21 cellular contexts compared by ENCODE assay signal in genomic region chr12:43893670-43894069, GRCh38. TPM values are rescaled to one million over a fixed set of nuclear protein-coding genes. Genes with fewer than 3 reads are reported as not detected.
DNase-seq lines count a peak whose midpoint lies in the region; FAIRE-seq and TF ChIP-seq lines count a peak whose summit lies in the region.
"Had no signal": no experiment of that assay in that cellular context is flagged by ENCODE, and none has a peak within 500 bp of the region (broad histone marks: within the 10 kb centered on the region; RNA-seq: fewer than 3 reads in every experiment).

No MANE protein-coding gene starts in this region.

- no peak for TF ChIP-seq POLR2A in H54 (IDR thresholded peaks at IDR 0.05; ENCODE audit: low read depth, low read length)

- DNase-seq in H54 (ENCODE audit: insufficient read length, low spot score) (no peak), LHCN-M2 (ENCODE audit: low read depth) (peak; percentile 68), choroid plexus epithelial cell (ENCODE audit: low read depth) (peak; percentile 41), renal cortical epithelial cell (ENCODE audit: low read depth) (peak; percentile 32), NCI-H345 (lab: John Stamatoyannopoulos, UW) (no peak), NCI-H128 (lab: John Stamatoyannopoulos, UW; ENCODE audit: unreplicated experiment) (no peak), activated gamma-delta T cell treated with Interleukin-2 at 50 U/mL for 16 hours (no peak), middle frontal gyrus (ENCODE audit: extremely low spot score, low spot score) (no peak)
- DNase-seq: activated CD4-positive, alpha-beta T cell treated with anti-CD3 and anti-CD28 coated beads, Interleukin-2, amount 50 U/mL, for 1 hour; activated gamma-delta T cell; endodermal cell; GDM1; KBM-7; NCI-H2029; NCI-H526 treated with DMSO at 0.1 percent for 48 hours; SHP77 treated with DMSO at 0.1 percent for 48 hours; substantia nigra; T-helper 1 cell had no signal

- FAIRE-seq in H54 (lab: Jason Lieb, UNC): peak; percentile 23
- FAIRE-seq: frontal cortex had no signal

- no peak for TF ChIP-seq CTCF in choroid plexus epithelial cell (conservative IDR thresholded peaks at IDR 0.05; ENCODE audit: low read depth, low read length)

- H3K4me3 ChIP-seq in choroid plexus epithelial cell (ENCODE audit: low read depth, low read length): no peak overlapping the region
- H3K4me3 ChIP-seq: BLaER1, HAP-1 had no signal

RNA-seq across cellular contexts. Expression of gene TMEM117, which starts 57.8 kb away (rescaled TPM):
- total RNA-seq in LHCN-M2 (2014; rRNA removed) (12.5 and 23.5 TPM in 2 replicates), renal cortical epithelial cell (8.0 and 20.6 TPM in 2 replicates)
- polyA plus RNA-seq in LHCN-M2 (2012): 3.6 TPM

Comparison
In these comparisons a context has a peak if more than half of its experiments do, and no peak if none do; other contexts are left out.
1. DNase-seq: peak in LHCN-M2 (single experiment), choroid plexus epithelial cell (single experiment) and renal cortical epithelial cell (single experiment); none in H54 (single experiment), NCI-H345 (single experiment), NCI-H128 (single experiment), activated gamma-delta T cell treated with Interleukin-2 at 50 U/mL for 16 hours (single experiment) and middle frontal gyrus (single experiment).